ENCODE assay signal across 1 cellular context in genomic region chr2:27773959-27774358, GRCh38.
TF ChIP-seq lines count a peak whose summit lies in the region.

No MANE protein-coding gene starts in this region.

TF ChIP-seq in SK-N-SH, 30 proteins besides CTCF, POLR2A, EP300 and RAD21 (continued from another document):
- TF ChIP-seq EZH2phosphoT487 (IDR thresholded peaks at IDR 0.05; ENCODE audit: borderline replicate concordance, low read depth) (no peak), TEAD4 (IDR thresholded peaks at IDR 0.05; ENCODE audit: borderline replicate concordance, insufficient read depth) (no peak)
